In genomic region chr17:77451894-77452852, GRCh38 we compare ENCODE assay signal across 9 cellular contexts.
DNase-seq lines count a peak whose midpoint lies in the region; ATAC-seq and TF ChIP-seq lines count a peak whose summit lies in the region.
"Had no signal": no experiment of that assay in that cellular context is flagged by ENCODE, and none has a peak within 500 bp of the region (broad histone marks: within the 10 kb centered on the region; RNA-seq: fewer than 3 reads in every experiment).

No MANE protein-coding gene starts in this region.

- H3K27me3 ChIP-seq in HL-60 (ENCODE audit: insufficient read depth, poor library complexity, severe bottlenecking) (no peaks in the 10 kb centered on the region), mucosa of rectum (ENCODE audit: control insufficient read depth in 2 of 2, insufficient read depth in 2 of 2, low read length in 2 of 2) (no peaks in the 10 kb centered on the region), upper lobe of left lung (no peaks in the 10 kb centered on the region)

- H3K4me1 Mint-ChIP-seq in CD14-positive monocyte (peaks cover 84% of the 10 kb centered on the region), T-helper 17 cell (peaks cover 54% of the 10 kb centered on the region)

- ATAC-seq in T-helper 17 cell (peak; percentile 13), upper lobe of left lung (ENCODE audit: low FRiP score in 2 of 2) (peak; percentile 59 to 81), HG03039 (IDR thresholded peaks at IDR 0.05; ENCODE audit: unreplicated experiment) (no peak)

- no peak for TF ChIP-seq EP300 in upper lobe of left lung (IDR thresholded peaks at IDR 0.05)

- H3K9ac ChIP-seq in mucosa of rectum (ENCODE audit: low read depth in 1 of 2, low read length in 2 of 2): peak overlapping the region; percentile 62 to 75
- H3K9ac ChIP-seq: KMS-11 had no signal

- TF ChIP-seq POLR2A in upper lobe of left lung (IDR thresholded peaks at IDR 0.05): no peak

- H3K9me3 ChIP-seq in T-helper 17 cell (ENCODE audit: control insufficient read depth, low read length, poor library complexity, severe bottlenecking) (no peaks in the 10 kb centered on the region), mucosa of rectum (ENCODE audit: control insufficient read depth in 2 of 2, low read length in 2 of 2) (no peaks in the 10 kb centered on the region), upper lobe of left lung (no peaks in the 10 kb centered on the region)

- H3K36me3 Mint-ChIP-seq in CD14-positive monocyte: peaks cover 24 to 62% of the 10 kb centered on the region in 2 donors
- H3K36me3 Mint-ChIP-seq in T-helper 17 cell (ENCODE audit: low read depth): peaks cover 12% of the 10 kb centered on the region

- peaks cover 0 to 5% of the 10 kb centered on the region in 2 donors for H3K36me3 ChIP-seq in mucosa of rectum (ENCODE audit: control insufficient read depth in 2 of 2, insufficient read depth in 2 of 2, low read length in 2 of 2)
- no peaks in the 10 kb centered on the region for H3K36me3 ChIP-seq in upper lobe of left lung

- H3K9me3 Mint-ChIP-seq in CD14-positive monocyte: no peaks in the 10 kb centered on the region

- intact Hi-C loops in CD14-positive monocyte (cut with micrococcal nuclease): loop anchor here in 1 of 2 donors (2.0 to 5.0 kb wide), 2 partner anchors 13 to 120 kb away; no protein-coding TSS in a partner anchor

- H3K27me3 Mint-ChIP-seq in CD14-positive monocyte (ENCODE audit: low read depth in 3 of 3): peaks cover 0 to 3% (median 2%) of the 10 kb centered on the region in 3 donors
- no peaks in the 10 kb centered on the region for H3K27me3 Mint-ChIP-seq in T-helper 17 cell

- TF ChIP-seq CTCF in CD14-positive monocyte (IDR thresholded peaks at IDR 0.05) (no peak), HL-60 (IDR thresholded peaks at IDR 0.05; ENCODE audit: insufficient read depth, low read length) (no peak), upper lobe of left lung (IDR thresholded peaks at IDR 0.05) (no peak), GM13976 (IDR thresholded peaks at IDR 0.05; ENCODE audit: borderline replicate concordance, control extremely low read depth, extremely low read depth, insufficient read depth, missing control alignments) (no peak)

- H3K27ac ChIP-seq in HL-60 (replicated peaks): peak overlapping the region; percentile 6; the same call in 1 of the 2 replicates
- peak overlapping the region; percentile 79 for H3K27ac ChIP-seq in epithelial cell of prostate
- H3K27ac ChIP-seq in mucosa of rectum (ENCODE audit: low read depth in 2 of 2, low read length in 2 of 2): peak overlapping the region; percentile 76 to 84
- H3K27ac ChIP-seq in upper lobe of left lung: peak overlapping the region; percentile 79 to 85 (median 82)
- H3K27ac ChIP-seq: KMS-11 had no signal

- DNase-seq in CD14-positive monocyte (ENCODE audit: low spot score) (no peak), HL-60 (ENCODE audit: low read depth in 1 of 2, low spot score in 1 of 2) (no peak), T-helper 17 cell (no peak), epithelial cell of prostate (ENCODE audit: low read depth, low spot score) (no peak), upper lobe of left lung (peak; percentile 64 to 88), GM13976 (ENCODE audit: low spot score) (no peak)

- H3K27ac Mint-ChIP-seq in CD14-positive monocyte (peak overlapping the region; percentile 85 to 95 (median 92)), T-helper 17 cell (peak overlapping the region; percentile 99)

- in situ Hi-C loops in GM13976 (cut with MboI; ENCODE audit: low sequenced_read_pairs, unreplicated experiment): no loop called here

- no peak overlapping the region for H3K4me3 ChIP-seq in HL-60 (replicated peaks; ENCODE audit: insufficient read depth, low read length)
- H3K4me3 ChIP-seq in mucosa of rectum (ENCODE audit: low read length in 2 of 2): peak overlapping the region; percentile 69 to 81
- peak overlapping the region; percentile 2 to 57 (median 50) for H3K4me3 ChIP-seq in upper lobe of left lung

- 7 to 17% methylated on average over 28 to 30 of the region's 30 CpGs for WGBS in upper lobe of left lung, 2 donors

- H3K4me3 Mint-ChIP-seq in CD14-positive monocyte: peak overlapping the region; percentile 97 to 98
- peak overlapping the region; percentile 96 for H3K4me3 Mint-ChIP-seq in T-helper 17 cell

- peaks cover 48 to 55% of the 10 kb centered on the region in 2 donors for H3K4me1 ChIP-seq in mucosa of rectum (ENCODE audit: control insufficient read depth in 2 of 2, insufficient read depth in 2 of 2, low read length in 2 of 2)
- H3K4me1 ChIP-seq in upper lobe of left lung: peaks cover 65 to 77% (median 72%) of the 10 kb centered on the region in 4 donors

Comparison
In these comparisons a context has a peak if more than half of its experiments do, and no peak if none do; other contexts are left out.
1. DNase-seq: peak in upper lobe of left lung (2 of 2); none in CD14-positive monocyte (single experiment), HL-60 (0 of 2), T-helper 17 cell (0 of 3), epithelial cell of prostate (single experiment) and GM13976 (single experiment).
2. H3K27ac ChIP-seq: peak in every context shown above with its lines; median percentile 82 in upper lobe of left lung; 80 in mucosa of rectum; 79 in epithelial cell of prostate; 6 in HL-60.